Comparison of ENCODE assay signal across 21 cellular contexts in genomic region chr16:89887243-89887642, GRCh38.
"Had no signal": no experiment of that assay in that cellular context is flagged by ENCODE, and none has a peak within 500 bp of the region (broad histone marks: within the 10 kb centered on the region; RNA-seq: fewer than 3 reads in every experiment).

No MANE protein-coding gene starts in this region.

- ATAC-seq: HepG2, K562 had no signal

- H3K4me2 ChIP-seq: KMS-11 had no signal

- H3K4me1 ChIP-seq: SJSA1 had no signal

- H3K4me3 ChIP-seq: K562, SJSA1, SK-N-MC had no signal

- FAIRE-seq: HepG2 had no signal

- H3K9me3 ChIP-seq: SJSA1 had no signal

- DNase-seq: IMR-90, Kasumi-1, MM.1S, NCI-H1092 treated with DMSO at 0.1 percent for 48 hours, NCI-H1436, NCI-H187, NCI-H2029 treated with DMSO at 0.1 percent for 48 hours, NCI-H2107, NCI-H2227 treated with DMSO at 0.1 percent for 48 hours, NCI-H510A, NCI-H524 treated with DMSO at 0.1 percent for 48 hours, NCI-H69, NCI-H774, OCI-M1, Right ventricle myocardium superior, SIG-M5 had no signal

- H3K27me3 ChIP-seq: SJSA1 had no signal

- H3K27ac ChIP-seq: KMS-11, SJSA1, SK-N-MC had no signal

- H3K9ac ChIP-seq: KMS-11 had no signal
